11 cellular contexts compared by ENCODE assay signal in genomic region chr21:46049890-46050650, GRCh38. TPM values are rescaled to one million over a fixed set of nuclear protein-coding genes. Genes with fewer than 3 reads are reported as not detected.
DNase-seq lines count a peak whose midpoint lies in the region; ATAC-seq, FAIRE-seq and TF ChIP-seq lines count a peak whose summit lies in the region.
"Had no signal": no experiment of that assay in that cellular context is flagged by ENCODE, and none has a peak within 500 bp of the region (broad histone marks: within the 10 kb centered on the region; RNA-seq: fewer than 3 reads in every experiment).

No MANE protein-coding gene starts in this region.

- H3F3A ChIP-seq in PC-9 (ENCODE audit: insufficient read depth, low read depth), result peaks cover 23% of the 10 kb centered on the region; the same call in 1 of the 2 replicates

- no peaks in the 10 kb centered on the region for H3K36me3 ChIP-seq in PC-9 (ENCODE audit: low read depth)
- no peaks in the 10 kb centered on the region for H3K36me3 ChIP-seq in mucosa of rectum (ENCODE audit: control insufficient read depth in 2 of 2, insufficient read depth in 2 of 2, low read length in 2 of 2)

- CTCF ChIA-PET in PC-9 (lab: Charles Lee), result no interaction called here

- peaks cover 41% of the 10 kb centered on the region for H3K4me1 ChIP-seq in PC-9 (replicated peaks; ENCODE audit: insufficient read depth)
- peaks cover 0 to 10% of the 10 kb centered on the region in 2 donors for H3K4me1 ChIP-seq in mucosa of rectum (ENCODE audit: control insufficient read depth in 2 of 2, insufficient read depth in 2 of 2, low read length in 2 of 2)

- peak overlapping the region; percentile 69 for H3K4me2 ChIP-seq in PC-9

- no peak for TF ChIP-seq POLR2A in GM12891 (IDR thresholded peaks at IDR 0.05; ENCODE audit: low read depth, low read length)

- no peaks in the 10 kb centered on the region for H3K27me3 ChIP-seq in PC-9 (ENCODE audit: insufficient read depth, low read depth)
- H3K27me3 ChIP-seq in mucosa of rectum (ENCODE audit: control insufficient read depth in 2 of 2, insufficient read depth in 2 of 2, low read length in 2 of 2), result no peaks in the 10 kb centered on the region

- ATAC-seq in GM21381 (IDR thresholded peaks at IDR 0.05; ENCODE audit: unreplicated experiment), result no peak
- no peak for ATAC-seq in GM18861 (IDR thresholded peaks at IDR 0.05; ENCODE audit: unreplicated experiment)
- ATAC-seq: activated CD8-positive, alpha-beta T cell treated with anti-CD3 and anti-CD28 coated beads for 36 hours; activated naive CD4-positive, alpha-beta T cell treated with anti-CD3 and anti-CD28 coated beads, Interleukin-2, amount 50 U/mL, for 72 hours had no signal

- DNase-seq in PC-9, result no peak
- DNase-seq in epithelial cell of prostate (ENCODE audit: low read depth, low spot score), result no peak
- no peak for DNase-seq in GM12891 (ENCODE audit: insufficient read length, low spot score)
- DNase-seq in NCI-H2029 (lab: John Stamatoyannopoulos, UW), result no peak
- DNase-seq: activated CD8-positive, alpha-beta T cell treated with anti-CD3 and anti-CD28 coated beads for 36 hours; CD4-positive, CD25-positive, alpha-beta regulatory T cell had no signal

- POLR2A ChIA-PET in PC-9 (lab: Charles Lee; ENCODE audit: unreplicated experiment), result no interaction called here

- no TSS peak for BruUV-seq in PC-9 (replicated peaks; lab: Mats Ljungman, UMichigan)

- H3K9me2 ChIP-seq in PC-9 (ENCODE audit: insufficient read depth), result no peaks in the 10 kb centered on the region

- no peaks in the 10 kb centered on the region for H3K79me2 ChIP-seq in PC-9 (ENCODE audit: low read depth)

- intact Hi-C loops in PC-9 (cut with micrococcal nuclease; ENCODE audit: unreplicated experiment), result loop anchor here (10.0 kb wide), 1 partner anchor 65 kb away; the partner anchor contains the start of gene COL6A1

- H3K9me3 ChIP-seq in PC-9 (ENCODE audit: insufficient read depth, low read depth) (no peaks in the 10 kb centered on the region), mucosa of rectum (ENCODE audit: control insufficient read depth in 2 of 2, low read length in 2 of 2) (no peaks in the 10 kb centered on the region)

- H4K20me1 ChIP-seq in PC-9 (ENCODE audit: insufficient read depth), result no peaks in the 10 kb centered on the region

- H3K4me3 ChIP-seq in PC-9 (peak overlapping the region; percentile 11; the same call in 1 of the 2 replicates), mucosa of rectum (ENCODE audit: low read length in 2 of 2) (no peak overlapping the region)

- peak overlapping the region in 1 of 2 donors; percentile 18 for H3K9ac ChIP-seq in mucosa of rectum (ENCODE audit: low read depth in 1 of 2, low read length in 2 of 2)

- no peak for TF ChIP-seq CTCF in PC-9 (conservative IDR thresholded peaks at IDR 0.05)

- no peak for FAIRE-seq in GM12891 (lab: Jason Lieb, UNC)

- H2AFZ ChIP-seq in PC-9, result peak overlapping the region; percentile 23; the same call in 1 of the 2 replicates

- H3K27ac ChIP-seq in PC-9 (peak overlapping the region; percentile 88), epithelial cell of prostate (peak overlapping the region; percentile 18), mucosa of rectum (ENCODE audit: low read depth in 2 of 2, low read length in 2 of 2) (peak overlapping the region; percentile 80 to 82), temporal lobe (ENCODE audit: low read depth, low read length) (peak overlapping the region; percentile 59)

TF ChIP-seq in GM12891, 5 proteins besides CTCF, POLR2A, EP300 and RAD21:
- TF ChIP-seq PAX5 (IDR thresholded peaks at IDR 0.05; ENCODE audit: insufficient read depth, low read length, severe bottlenecking) (no peak), TAF1 (IDR thresholded peaks at IDR 0.05; ENCODE audit: low read depth, low read length) (no peak), POLR2AphosphoS5 (IDR thresholded peaks at IDR 0.05; ENCODE audit: low read depth, low read length) (no peak), SPI1 (IDR thresholded peaks at IDR 0.05; ENCODE audit: low read depth, low read length) (no peak), POU2F2 (IDR thresholded peaks at IDR 0.05; ENCODE audit: low read depth, low read length) (no peak)

RNA-seq across cellular contexts. Expression of gene COL6A2, which starts 47.8 kb away (rescaled TPM):
- total RNA-seq in PC-9 (2021), result 22.0 and 25.7 TPM in 2 replicates
- total RNA-seq in temporal lobe, result 25.8 TPM
- 1.5 TPM for polyA plus RNA-seq in GM12891 (2012; ENCODE audit: low read depth, missing spikeins)

Comparison
In these comparisons a context has a peak if more than half of its experiments do, and no peak if none do; other contexts are left out.
1. H3K27ac ChIP-seq: peak in every context shown above with its lines; median percentile 88 in PC-9; 81 in mucosa of rectum; 59 in temporal lobe; 18 in epithelial cell of prostate.